ENCODE assay signal across 8 cellular contexts in the genomic region with DNA sequence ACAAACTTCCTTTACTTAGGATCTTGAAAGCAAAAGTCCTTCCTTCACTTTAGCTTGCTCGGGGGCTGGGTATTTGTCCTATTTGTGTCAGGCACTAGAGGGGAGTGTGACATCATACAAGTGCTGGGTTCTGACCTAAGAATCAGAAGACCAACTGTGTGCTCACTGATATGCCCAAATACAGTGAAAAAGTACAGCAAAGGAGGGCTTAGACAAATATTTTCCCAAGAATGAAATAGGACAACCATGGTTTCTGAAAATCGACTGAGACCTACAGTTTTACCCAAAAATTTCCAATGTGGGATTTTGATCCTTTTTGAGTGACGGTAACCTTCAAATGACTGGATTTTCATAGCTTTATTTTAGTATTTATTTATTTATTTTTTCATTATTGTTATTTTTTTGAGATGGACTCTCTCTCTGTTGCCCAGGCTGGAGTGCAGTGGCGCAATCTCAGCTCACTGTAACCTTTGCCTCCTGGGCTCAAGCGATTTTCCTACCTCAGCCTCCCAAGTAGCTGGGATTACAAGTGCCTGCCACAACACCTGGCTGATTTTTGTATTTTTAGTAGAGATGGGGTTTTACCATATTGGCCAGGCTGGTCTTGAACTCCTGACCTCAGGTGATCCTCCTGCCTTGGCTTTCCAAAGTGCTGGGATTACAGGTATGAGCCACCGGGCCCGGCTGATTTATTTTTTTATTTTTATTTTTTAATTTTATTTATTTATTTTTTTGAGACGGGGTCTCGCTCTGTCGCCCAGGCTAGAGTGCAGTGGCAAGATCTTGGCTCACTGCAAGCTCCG. TPM values are rescaled to one million over a fixed set of nuclear protein-coding genes. Genes with fewer than 3 reads are reported as not detected.
DNase-seq lines count a peak whose midpoint lies in the region; ATAC-seq, FAIRE-seq and TF ChIP-seq lines count a peak whose summit lies in the region.
"Not testable (repeated sequence)": the region's sequence is repeated elsewhere in the genome, so short reads cannot be mapped to it uniquely, and the experiment has no call there.

No MANE protein-coding gene starts in this region.

- H3K79me2 ChIP-seq in mammary epithelial cell (ENCODE audit: insufficient read depth, low read length) = not testable (repeated sequence)

- DNase-seq in EL (peak; percentile 53), MV-4-11 (lab: John Stamatoyannopoulos, UW) (peak; percentile 72), mammary epithelial cell (peak; percentile 25)
- DNase-seq in T-helper 17 cell, kidney: not testable (repeated sequence)
- DNase-seq in stimulated activated effector memory CD8-positive, alpha-beta T cell treated with anti-CD3 and anti-CD28 coated beads, Interleukin-12 subunit alpha, Interleukin-12 subunit beta, amount 100 ng/mL, for 72 hours (ENCODE audit: low spot score in 2 of 2) = peak in 1 of 2 donors; percentile 57

- dilution Hi-C loops in mammary epithelial cell (cut with HindIII; ENCODE audit: low sequenced_read_pairs) = not testable (repeated sequence)

- not testable (repeated sequence) for H3K4me3 Mint-ChIP-seq in T-helper 17 cell; stimulated activated effector memory CD8-positive, alpha-beta T cell treated with anti-CD3 and anti-CD28 coated beads, Interleukin-12 subunit alpha, Interleukin-12 subunit beta, amount 100 ng/mL, for 72 hours

- H3K9me3 Mint-ChIP-seq in stimulated activated effector memory CD8-positive, alpha-beta T cell treated with anti-CD3 and anti-CD28 coated beads, Interleukin-12 subunit alpha, Interleukin-12 subunit beta, amount 100 ng/mL, for 72 hours = not testable (repeated sequence)

- not testable (repeated sequence) for H3K9me3 ChIP-seq in T-helper 17 cell (ENCODE audit: control insufficient read depth, low read length, poor library complexity, severe bottlenecking); mammary epithelial cell (replicated peaks; ENCODE audit: insufficient read depth, low read length); kidney (ENCODE audit: control insufficient read depth in 1 of 2, low read length in 2 of 2)

- not testable (repeated sequence) for H3K27ac ChIP-seq in mammary epithelial cell (ENCODE audit: insufficient read depth, low read depth, low read length); kidney (ENCODE audit: low read depth in 2 of 2, low read length in 2 of 2)

- H3K27ac Mint-ChIP-seq in T-helper 17 cell = peak overlapping the region; percentile 19
- H3K27ac Mint-ChIP-seq in stimulated activated effector memory CD8-positive, alpha-beta T cell treated with anti-CD3 and anti-CD28 coated beads, Interleukin-12 subunit alpha, Interleukin-12 subunit beta, amount 100 ng/mL, for 72 hours = not testable (repeated sequence)

- in situ Hi-C loops in mammary epithelial cell (cut with MboI; ENCODE audit: low sequenced_read_pairs in 2 of 2) = not testable (repeated sequence)

- peaks cover 19% of the 10 kb centered on the region for H3K4me1 Mint-ChIP-seq in T-helper 17 cell
- H3K4me1 Mint-ChIP-seq in stimulated activated effector memory CD8-positive, alpha-beta T cell treated with anti-CD3 and anti-CD28 coated beads, Interleukin-12 subunit alpha, Interleukin-12 subunit beta, amount 100 ng/mL, for 72 hours = peaks cover 53% of the 10 kb centered on the region

- H3K9ac ChIP-seq in mammary epithelial cell (ENCODE audit: insufficient read depth, low read length); kidney (ENCODE audit: low read length in 2 of 2): not testable (repeated sequence)

- intact Hi-C loops in mammary epithelial cell (cut with micrococcal nuclease) = loop anchor here (5.0 kb wide), 1 partner anchor 195 kb away; no protein-coding TSS in a partner anchor
- intact Hi-C loops in kidney (cut with DNase I) = not testable (repeated sequence)

- H3K4me2 ChIP-seq in mammary epithelial cell (ENCODE audit: insufficient read depth, low read depth, low read length) = not testable (repeated sequence)

- CTCF ChIA-PET in mammary epithelial cell (lab: Charles Lee; ENCODE audit: low non-redundant PET) = interaction anchor here (0.7 kb wide), 1 partner anchor 240 kb away, joined by 3 read pairs; no protein-coding TSS in a partner anchor

- not testable (repeated sequence) for H3K4me1 ChIP-seq in mammary epithelial cell (ENCODE audit: insufficient read depth, low read length)
- peaks cover 3 to 11% of the 10 kb centered on the region in 2 donors for H3K4me1 ChIP-seq in kidney (ENCODE audit: control insufficient read depth in 1 of 2, insufficient read depth in 1 of 2, low read depth in 1 of 2, low read length in 2 of 2)

- H3K36me3 ChIP-seq in mammary epithelial cell (ENCODE audit: insufficient read depth, low read length); kidney (ENCODE audit: control insufficient read depth in 1 of 2, insufficient read depth in 2 of 2, low read length in 2 of 2): not testable (repeated sequence)

- peak in 1 of 2 donors; percentile 27 for TF ChIP-seq CTCF in mammary epithelial cell (conservative IDR thresholded peaks at IDR 0.05 in 1 of 2, IDR thresholded peaks at IDR 0.05 in 1 of 2; ENCODE audit: extremely low read depth in 1 of 2, insufficient read depth in 1 of 2, low read depth in 1 of 2, low read length in 2 of 2)
- TF ChIP-seq CTCF in kidney (IDR thresholded peaks at IDR 0.05; ENCODE audit: borderline replicate concordance, extremely low read depth, insufficient read depth) = peak; percentile 38

- not testable (repeated sequence) for H3K27me3 Mint-ChIP-seq in T-helper 17 cell

- not testable (repeated sequence) for H3K27me3 ChIP-seq in mammary epithelial cell (ENCODE audit: insufficient read depth, low read length)

- not testable (repeated sequence) for H3K36me3 Mint-ChIP-seq in T-helper 17 cell (ENCODE audit: low read depth); stimulated activated effector memory CD8-positive, alpha-beta T cell treated with anti-CD3 and anti-CD28 coated beads, Interleukin-12 subunit alpha, Interleukin-12 subunit beta, amount 100 ng/mL, for 72 hours

- H4K20me1 ChIP-seq in mammary epithelial cell (ENCODE audit: insufficient read depth, low read length) = not testable (repeated sequence)

- FAIRE-seq in kidney (lab: Jason Lieb, UNC) = not testable (repeated sequence)

- not testable (repeated sequence) for H3K4me3 ChIP-seq in mammary epithelial cell (replicated peaks in 1 of 3; ENCODE audit: insufficient read depth in 1 of 3, low read depth in 2 of 3, low read length in 3 of 3); kidney (ENCODE audit: low read length in 2 of 2)

- WGBS in mammary epithelial cell (ENCODE audit: low coverage, missing lambda C conversion rate) = over 99% methylated on average over 10 of the region's 11 CpGs

- not testable (repeated sequence) for H2AFZ ChIP-seq in mammary epithelial cell (ENCODE audit: low read depth, low read length)

- peak; percentile 81 for ATAC-seq in GM19455 (IDR thresholded peaks at IDR 0.05; ENCODE audit: unreplicated experiment)
- peak; percentile 55 for ATAC-seq in HG03039 (IDR thresholded peaks at IDR 0.05; ENCODE audit: unreplicated experiment)
- peak; percentile 53 for ATAC-seq in T-helper 17 cell
- peak; percentile 46 for ATAC-seq in stimulated activated effector memory CD8-positive, alpha-beta T cell treated with anti-CD3 and anti-CD28 coated beads, Interleukin-12 subunit alpha, Interleukin-12 subunit beta, amount 100 ng/mL, for 72 hours

- BruUV-seq in mammary epithelial cell (replicated peaks; lab: Mats Ljungman, UMichigan) = not testable (repeated sequence)

RNA-seq across cellular contexts. Expression of gene MIA2, which starts 1.8 kb away (rescaled TPM):
- 10 to 100 TPM; 22.2 to 23.4 TPM for total RNA-seq in T-helper 17 cell
- 10 to 100 TPM; 39.0 to 39.3 TPM for total RNA-seq in mammary epithelial cell
- polyA plus RNA-seq in mammary epithelial cell = 13.7 TPM
- 22.0 TPM for polyA minus RNA-seq in mammary epithelial cell
- total RNA-seq in kidney = 65.6 TPM
- polyA plus RNA-seq in kidney (ENCODE audit: insufficient read depth, low read depth, low replicate concordance) = 63.2 TPM

RNA-seq across cellular contexts. Expression of gene PNN, which starts 56.9 kb away (rescaled TPM):
- 100 to 1,000 TPM; 110 to 119 TPM for total RNA-seq in T-helper 17 cell
- total RNA-seq in mammary epithelial cell = 10 to 100 TPM; 12.7 to 68.9 TPM
- 12.3 TPM for polyA plus RNA-seq in mammary epithelial cell
- polyA minus RNA-seq in mammary epithelial cell = 24.3 TPM
- total RNA-seq in kidney = 46.2 TPM
- polyA plus RNA-seq in kidney (ENCODE audit: insufficient read depth, low read depth, low replicate concordance) = 27.2 TPM
